ENCODE assay signal across 13 cellular contexts in genomic region chr11:89495951-89496350, GRCh38. TPM values are rescaled to one million over a fixed set of nuclear protein-coding genes. Genes with fewer than 3 reads are reported as not detected.
DNase-seq lines count a peak whose midpoint lies in the region; ATAC-seq, FAIRE-seq and TF ChIP-seq lines count a peak whose summit lies in the region.
"Had no signal": no experiment of that assay in that cellular context is flagged by ENCODE, and none has a peak within 500 bp of the region (broad histone marks: within the 10 kb centered on the region; RNA-seq: fewer than 3 reads in every experiment).

No MANE protein-coding gene starts in this region.

- H3K9me3 ChIP-seq in neural progenitor cell (ENCODE audit: low read depth) (no peaks in the 10 kb centered on the region), Caco-2 (no peaks in the 10 kb centered on the region)
- H3K9me3 ChIP-seq: BLaER1 treated with 17β-estradiol and CSF1 and Interleukin-3, amounts not matched to agents 10 nM and 100 nM had no signal

- ATAC-seq in activated T-cell treated with anti-CD3 and anti-CD28 coated beads, Interleukin-2, amount 50 U/mL, for 4 hours = no peak
- ATAC-seq in GM18873 (IDR thresholded peaks at IDR 0.05; ENCODE audit: low FRiP score, unreplicated experiment) = no peak
- ATAC-seq: natural killer cell had no signal

- peaks cover 29% of the 10 kb centered on the region for H3K4me1 Mint-ChIP-seq in neural progenitor cell
- H3K4me1 Mint-ChIP-seq in Caco-2 (ENCODE audit: low read depth, unreplicated experiment) = no peaks in the 10 kb centered on the region
- H3K4me1 Mint-ChIP-seq in activated T-cell treated with anti-CD3 and anti-CD28 coated beads, Interleukin-2, amount 50 U/mL, for 4 hours (ENCODE audit: low read depth) = no peaks in the 10 kb centered on the region
- H3K4me1 Mint-ChIP-seq: natural killer cell had no signal

- peak; percentile 27 for DNase-seq in AG09319 (ENCODE audit: extremely low read depth, low read depth)
- peak; percentile 21 for DNase-seq in RCC 7860 (ENCODE audit: low spot score)
- DNase-seq in fibroblast of gingiva (ENCODE audit: low read depth) = peak; percentile 53
- DNase-seq in neural progenitor cell (ENCODE audit: low spot score) = peak; percentile 50
- no peak for DNase-seq in Caco-2
- no peak for DNase-seq in activated T-cell treated with anti-CD3 and anti-CD28 coated beads, Interleukin-2, amount 50 U/mL, for 4 hours
- no peak for DNase-seq in NCI-H187 treated with DMSO at 0.1 percent for 48 hours (lab: John Stamatoyannopoulos, UW)
- DNase-seq: activated CD4-positive, alpha-beta T cell treated with anti-CD3 and anti-CD28 coated beads for 48 hours; head of caudate nucleus; natural killer cell; NCI-H1105 had no signal

- BruUV-seq in Caco-2 (replicated peaks; lab: Mats Ljungman, UMichigan) = no TSS peak

- H3K27ac Mint-ChIP-seq in neural progenitor cell (no peak overlapping the region), Caco-2 (ENCODE audit: unreplicated experiment) (no peak overlapping the region)
- H3K27ac Mint-ChIP-seq: natural killer cell had no signal

- H3K4me1 ChIP-seq in neural progenitor cell = peaks cover 23% of the 10 kb centered on the region
- H3K4me1 ChIP-seq in Caco-2 = no peaks in the 10 kb centered on the region
- H3K4me1 ChIP-seq: BLaER1 treated with 17β-estradiol and CSF1 and Interleukin-3, amounts not matched to agents 10 nM and 100 nM had no signal

- intact Hi-C loops in Caco-2 (cut with micrococcal nuclease; ENCODE audit: unreplicated experiment) = no loop called here

- no peak overlapping the region for H3K4me3 ChIP-seq in neural progenitor cell
- H3K4me3 ChIP-seq in Caco-2 (ENCODE audit: low read depth, low read length) = no peak overlapping the region
- H3K4me3 ChIP-seq: BLaER1 treated with 17β-estradiol and CSF1 and Interleukin-3, amounts not matched to agents 10 nM and 100 nM had no signal

- H3K27ac ChIP-seq in neural progenitor cell = no peak overlapping the region
- H3K27ac ChIP-seq: BLaER1 treated with 17β-estradiol and CSF1 and Interleukin-3, amounts not matched to agents 10 nM and 100 nM had no signal

- no peak for TF ChIP-seq CTCF in AG09319 (IDR thresholded peaks at IDR 0.05; ENCODE audit: low read depth, low read length)
- no peak for TF ChIP-seq CTCF in neural progenitor cell (IDR thresholded peaks at IDR 0.05)
- TF ChIP-seq CTCF in Caco-2 (IDR thresholded peaks at IDR 0.05; ENCODE audit: insufficient read depth in 1 of 2, low read depth in 1 of 2, low read length in 1 of 2, severe bottlenecking in 1 of 2, unreplicated experiment in 1 of 2) = no peak

- H4K20me1 ChIP-seq in neural progenitor cell (ENCODE audit: low read depth) = no peaks in the 10 kb centered on the region
- H4K20me1 ChIP-seq: BLaER1 treated with 17β-estradiol and CSF1 and Interleukin-3, amounts not matched to agents 10 nM and 100 nM had no signal

- no peaks in the 10 kb centered on the region for H3K79me2 ChIP-seq in neural progenitor cell (ENCODE audit: low read depth)

- FAIRE-seq in RCC 7860 (lab: Jason Lieb, UNC) = no peak

- CTCF ChIA-PET in Caco-2 (lab: Charles Lee) = interaction anchor here (2.2 kb wide), 1 partner anchor 119 kb away, joined by 8 read pairs; no protein-coding TSS in a partner anchor

- H3K9me3 Mint-ChIP-seq in neural progenitor cell = no peaks in the 10 kb centered on the region
- no peaks in the 10 kb centered on the region for H3K9me3 Mint-ChIP-seq in Caco-2 (ENCODE audit: unreplicated experiment)
- peaks cover 3% of the 10 kb centered on the region for H3K9me3 Mint-ChIP-seq in activated T-cell treated with anti-CD3 and anti-CD28 coated beads, Interleukin-2, amount 50 U/mL, for 4 hours

- H3K4me3 Mint-ChIP-seq in neural progenitor cell (no peak overlapping the region), Caco-2 (ENCODE audit: unreplicated experiment) (no peak overlapping the region)
- no peak overlapping the region for H3K4me3 Mint-ChIP-seq in activated T-cell treated with anti-CD3 and anti-CD28 coated beads, Interleukin-2, amount 50 U/mL, for 4 hours
- H3K4me3 Mint-ChIP-seq: natural killer cell had no signal

- H3K36me3 ChIP-seq in neural progenitor cell (no peaks in the 10 kb centered on the region), Caco-2 (ENCODE audit: control insufficient read depth, insufficient read depth, low read length) (no peaks in the 10 kb centered on the region)
- H3K36me3 ChIP-seq: BLaER1 treated with 17β-estradiol and CSF1 and Interleukin-3, amounts not matched to agents 10 nM and 100 nM had no signal

- H2AFZ ChIP-seq in neural progenitor cell (replicated peaks) = no peak overlapping the region

- no peak overlapping the region for H3K9ac ChIP-seq in neural progenitor cell
- H3K9ac ChIP-seq: BLaER1 treated with 17β-estradiol and CSF1 and Interleukin-3, amounts not matched to agents 10 nM and 100 nM had no signal

- H3K27me3 ChIP-seq in neural progenitor cell (no peaks in the 10 kb centered on the region), Caco-2 (replicated peaks; ENCODE audit: control insufficient read depth, insufficient read depth, low read length) (no peaks in the 10 kb centered on the region)
- H3K27me3 ChIP-seq: BLaER1 treated with 17β-estradiol and CSF1 and Interleukin-3, amounts not matched to agents 10 nM and 100 nM had no signal

- H3K4me2 ChIP-seq in neural progenitor cell = no peak overlapping the region
- H3K4me2 ChIP-seq: BLaER1 treated with 17β-estradiol and CSF1 and Interleukin-3, amounts not matched to agents 10 nM and 100 nM had no signal

- peaks cover 13% of the 10 kb centered on the region for H3F3A ChIP-seq in neural progenitor cell (ENCODE audit: low read depth)

- POLR2A ChIA-PET in Caco-2 (lab: Charles Lee) = no interaction called here

- H3K36me3 Mint-ChIP-seq in neural progenitor cell (no peaks in the 10 kb centered on the region), Caco-2 (ENCODE audit: insufficient read depth, unreplicated experiment) (no peaks in the 10 kb centered on the region)
- H3K36me3 Mint-ChIP-seq in activated T-cell treated with anti-CD3 and anti-CD28 coated beads, Interleukin-2, amount 50 U/mL, for 4 hours (ENCODE audit: insufficient read depth) = no peaks in the 10 kb centered on the region
- H3K36me3 Mint-ChIP-seq: natural killer cell had no signal

- peaks cover under 1% of the 10 kb centered on the region for H3K27me3 Mint-ChIP-seq in neural progenitor cell (ENCODE audit: insufficient read depth, low read depth)
- H3K27me3 Mint-ChIP-seq in Caco-2 (ENCODE audit: insufficient read depth, unreplicated experiment) = no peaks in the 10 kb centered on the region
- peaks cover 5% of the 10 kb centered on the region for H3K27me3 Mint-ChIP-seq in activated T-cell treated with anti-CD3 and anti-CD28 coated beads, Interleukin-2, amount 50 U/mL, for 4 hours (ENCODE audit: low read depth)

RNA-seq across cellular contexts. Expression of gene NOX4, which starts 4.8 kb away (rescaled TPM):
- total RNA-seq in neural progenitor cell (ENCODE audit: low replicate concordance) (3.3 and 7.1 TPM in 2 replicates), Caco-2 (2022) (0.14 TPM in 1 of 2 replicates, not detected in the other)
- total RNA-seq in activated T-cell treated with anti-CD3 and anti-CD28 coated beads, Interleukin-2, amount 50 U/mL, for 4 hours = not detected
- total RNA-seq: natural killer cell had no signal

Comparison
In these comparisons a context has a peak if more than half of its experiments do, and no peak if none do; other contexts are left out.
1. DNase-seq: peak in AG09319 (single experiment), RCC 7860 (single experiment), fibroblast of gingiva (single experiment) and neural progenitor cell (single experiment); none in Caco-2 (0 of 2), activated T-cell treated with anti-CD3 and anti-CD28 coated beads, Interleukin-2, amount 50 U/mL, for 4 hours (single experiment) and NCI-H187 treated with DMSO at 0.1 percent for 48 hours (single experiment).